8 cellular contexts compared by ENCODE assay signal in genomic region chr1:157045251-157046218, GRCh38.
DNase-seq lines count a peak whose midpoint lies in the region; ATAC-seq lines count a peak whose summit lies in the region.

Gene ARHGEF11, minus strand, starts transcription at chr1:157045742. Its CDS starts 1,412 bp downstream, at chr1:157044330.

- DNase-seq in NCI-H345 (lab: John Stamatoyannopoulos, UW) (peak; percentile 88), NCI-H345 treated with DMSO at 0.1 percent for 48 hours (lab: John Stamatoyannopoulos, UW; ENCODE audit: unreplicated experiment) (no peak), NCI-H2081 (lab: John Stamatoyannopoulos, UW) (peak; percentile 89 to 91), UCSD-AML1 (lab: John Stamatoyannopoulos, UW; ENCODE audit: unreplicated experiment) (peak; percentile 82), kidney tubule cell (ENCODE audit: low spot score) (peak; percentile 93), smooth muscle cell of the brain vasculature (ENCODE audit: low read depth, low spot score) (peak; percentile 61)

- H3K36me3 Mint-ChIP-seq in dendritic cell treated with granulocyte-macrophage colony-stimulating factor and Interleukin-4, amounts not matched to agents 40 ng/mL and 50 ng/mL, for 4 days (ENCODE audit: low read depth) = peaks cover 12% of the 10 kb centered on the region

- peak; percentile 77 for ATAC-seq in HG02642 (IDR thresholded peaks at IDR 0.05; ENCODE audit: poor library complexity, unreplicated experiment)

- peaks cover 51% of the 10 kb centered on the region for H3K4me1 Mint-ChIP-seq in dendritic cell treated with granulocyte-macrophage colony-stimulating factor and Interleukin-4, amounts not matched to agents 40 ng/mL and 50 ng/mL, for 4 days (ENCODE audit: low read depth)

- peak within 1 kb of the TSS; percentile 91 for H3K4me3 Mint-ChIP-seq in dendritic cell treated with granulocyte-macrophage colony-stimulating factor and Interleukin-4, amounts not matched to agents 40 ng/mL and 50 ng/mL, for 4 days

- intact Hi-C loops in dendritic cell treated with granulocyte-macrophage colony-stimulating factor and Interleukin-4, amounts not matched to agents 40 ng/mL and 50 ng/mL, for 4 days (cut with micrococcal nuclease) = no loop called here

- H3K27ac Mint-ChIP-seq in dendritic cell treated with granulocyte-macrophage colony-stimulating factor and Interleukin-4, amounts not matched to agents 40 ng/mL and 50 ng/mL, for 4 days = peak within 1 kb of the TSS; percentile 90

- H3K27me3 Mint-ChIP-seq in dendritic cell treated with granulocyte-macrophage colony-stimulating factor and Interleukin-4, amounts not matched to agents 40 ng/mL and 50 ng/mL, for 4 days = peaks cover 6% of the 10 kb centered on the region

- H3K9me3 Mint-ChIP-seq in dendritic cell treated with granulocyte-macrophage colony-stimulating factor and Interleukin-4, amounts not matched to agents 40 ng/mL and 50 ng/mL, for 4 days = no peaks in the 10 kb centered on the region
